In genomic region chr19:29268103-29268502, GRCh38 we compare ENCODE assay signal across 21 cellular contexts.
"Had no signal": no experiment of that assay in that cellular context is flagged by ENCODE, and none has a peak within 500 bp of the region (broad histone marks: within the 10 kb centered on the region; RNA-seq: fewer than 3 reads in every experiment).

No MANE protein-coding gene starts in this region.

- FAIRE-seq: small intestine had no signal

- H3K36me3 ChIP-seq: left ventricle myocardium inferior, right lobe of liver, stomach, transverse colon had no signal

- ATAC-seq: activated CD4-positive, alpha-beta T cell treated with anti-CD3 and anti-CD28 coated beads for 36 hours; foreskin keratinocyte; right lobe of liver; stimulated activated memory B cell treated with anti-CD40 and anti-IgM and Interleukin-4, amounts not matched to agents 10 μg/mL and 1 μg/mL and 100 μg/mL, for 72 hours had no signal

- H3K27ac ChIP-seq: foreskin keratinocyte, hepatocyte, left ventricle myocardium inferior, right lobe of liver, stomach, transverse colon had no signal

- H3K4me1 ChIP-seq: foreskin keratinocyte, left ventricle myocardium inferior, right lobe of liver, stomach, transverse colon had no signal

- H3K9me3 ChIP-seq: right lobe of liver, stomach, transverse colon had no signal

- H3K4me3 ChIP-seq: hepatocyte, left ventricle myocardium inferior, right lobe of liver, stomach, transverse colon had no signal

- H2AFZ ChIP-seq: hepatocyte had no signal

- DNase-seq: activated B cell treated with CpG ODN at 0.5 μM for 24 hours; activated CD4-positive, alpha-beta T cell treated with anti-CD3 and anti-CD28 coated beads for 36 hours; activated CD4-positive, alpha-beta T cell treated with anti-CD3 and anti-CD28 coated beads, Interleukin-2, amount 50 U/mL, for 4 hours; activated effector memory CD4-positive, alpha-beta T cell treated with anti-CD3 and anti-CD28 coated beads, Interleukin-2, amount 50 U/mL, for 16 hours; activated naive CD4-positive, alpha-beta T cell treated with anti-CD3 and anti-CD28 coated beads, Interleukin-2, amount 10 ng/mL, durations not matched to agents 7 days and 5 days; activated T-cell treated with anti-CD3 and anti-CD28 coated beads for 4 hours; effector CD4-positive, alpha-beta T cell; foreskin keratinocyte; immature natural killer cell; kidney glomerular epithelial cell; left ventricle myocardium inferior; mammary epithelial cell; midbrain; small intestine; stimulated activated CD4-positive, alpha-beta T cell treated with anti-CD3 and anti-CD28 coated beads, Interleukin-15, amount 100 ng/mL, for 24 hours; stomach; T-helper 9 cell; transverse colon had no signal

- H3K27me3 ChIP-seq: foreskin keratinocyte, hepatocyte, right lobe of liver had no signal

- H3K4me2 ChIP-seq: hepatocyte had no signal
